ENCODE assay signal across 9 cellular contexts in the genomic region with DNA sequence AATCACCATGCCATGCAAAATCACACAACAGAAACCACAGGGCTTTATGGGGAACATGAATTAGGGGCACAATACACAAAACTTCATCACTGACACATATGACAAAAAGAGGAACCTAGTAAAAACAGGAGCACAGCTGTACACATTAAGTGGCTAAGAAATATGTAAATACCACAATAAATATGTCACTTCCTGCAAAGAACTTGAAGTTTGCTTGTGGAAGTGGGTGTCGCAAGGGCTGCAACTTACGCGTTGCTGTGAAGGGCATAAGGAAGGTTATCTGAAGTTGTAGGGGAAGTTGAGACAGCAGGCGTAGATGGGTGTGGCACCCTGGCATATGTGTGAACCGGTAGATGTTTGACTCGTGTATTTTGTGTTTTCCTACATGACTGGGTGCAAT. TPM values are rescaled to one million over a fixed set of nuclear protein-coding genes. Genes with fewer than 3 reads are reported as not detected.
A peak's percentile ranks its signal among the peaks of the same experiment; 100 is the strongest.
DNase-seq lines count a peak whose midpoint lies in the region; ATAC-seq and TF ChIP-seq lines count a peak whose summit lies in the region.
"Had no signal": no experiment of that assay in that cellular context is flagged by ENCODE, and none has a peak within 500 bp of the region (broad histone marks: within the 10 kb centered on the region; RNA-seq: fewer than 3 reads in every experiment).

No MANE protein-coding gene starts in this region.

- peak; percentile 89 for DNase-seq in NAMALWA (ENCODE audit: low spot score)
- DNase-seq in Right ventricle myocardium superior = peak; percentile 72
- DNase-seq in COLO829 (ENCODE audit: low spot score) = no peak
- DNase-seq in midbrain (lab: John Stamatoyannopoulos, UW) = no peak
- DNase-seq in DMS 273 treated with DMSO at 0.1 percent for 48 hours (lab: John Stamatoyannopoulos, UW) = no peak
- DNase-seq: stimulated activated CD4-positive, alpha-beta T cell treated with anti-CD3 and anti-CD28 coated beads, Interleukin-4, amount 100 ng/mL, for 4 hours had no signal

- peak overlapping the region; percentile 55 for H3K4me2 ChIP-seq in DOHH2 (ENCODE audit: low read length)

- H3K36me3 ChIP-seq in DOHH2 (ENCODE audit: control insufficient read depth, low read length) = no peaks in the 10 kb centered on the region

- peak overlapping the region; percentile 37; the same call in 1 of the 2 replicates for H3K4me3 ChIP-seq in DOHH2 (ENCODE audit: low read length)

- H3K9me2 ChIP-seq in DOHH2 (replicated peaks; ENCODE audit: control insufficient read depth, low read length) = no peaks in the 10 kb centered on the region

- H3K79me2 ChIP-seq in DOHH2 (ENCODE audit: control insufficient read depth, low read length) = no peaks in the 10 kb centered on the region

- H3K27ac ChIP-seq in DOHH2 (ENCODE audit: low read depth, low read length) = peak overlapping the region; percentile 42

- H3F3A ChIP-seq in DOHH2 (ENCODE audit: control insufficient read depth, insufficient read depth) = no peaks in the 10 kb centered on the region

- no peaks in the 10 kb centered on the region for H3K27me3 ChIP-seq in DOHH2 (ENCODE audit: control insufficient read depth, low read length)

- intact Hi-C loops in Right ventricle myocardium superior (cut with DNase I) = loop anchor here (10.0 kb wide), 2 partner anchors 126 to 436 kb away; no protein-coding TSS in a partner anchor

- no peaks in the 10 kb centered on the region for H3K9me3 ChIP-seq in DOHH2 (ENCODE audit: control insufficient read depth, insufficient read depth, low read length)

- ATAC-seq in GM21423 (IDR thresholded peaks at IDR 0.05; ENCODE audit: unreplicated experiment) = peak; percentile 82
- ATAC-seq in Right ventricle myocardium superior (ENCODE audit: poor library complexity) = peak; percentile 28
- no peak for ATAC-seq in activated CD4-positive, CD25-positive, alpha-beta regulatory T cell treated with anti-CD3 and anti-CD28 coated beads, Interleukin-2, amount 50 U/mL, for 24 hours

- H4K20me1 ChIP-seq in DOHH2 (ENCODE audit: control insufficient read depth, insufficient read depth, low read depth, low read length) = no peaks in the 10 kb centered on the region

- no peak for TF ChIP-seq CTCF in DOHH2 (IDR thresholded peaks at IDR 0.05; ENCODE audit: low read depth, low read length, poor library complexity, severe bottlenecking)

- peaks cover 28% of the 10 kb centered on the region for H3K4me1 ChIP-seq in DOHH2 (ENCODE audit: control insufficient read depth, low read length)

RNA-seq across cellular contexts. Expression of a gene that starts 42.4 kb away (rescaled TPM):
- total RNA-seq in Right ventricle myocardium superior = 30.9 TPM

Comparison
In these comparisons a context has a peak if more than half of its experiments do, and no peak if none do; other contexts are left out.
1. ATAC-seq: peak in GM21423 (single experiment) and Right ventricle myocardium superior (single experiment); none in activated CD4-positive, CD25-positive, alpha-beta regulatory T cell treated with anti-CD3 and anti-CD28 coated beads, Interleukin-2, amount 50 U/mL, for 24 hours (0 of 2).
2. DNase-seq: peak in NAMALWA (single experiment) and Right ventricle myocardium superior (single experiment); none in COLO829 (single experiment), midbrain (single experiment) and DMS 273 treated with DMSO at 0.1 percent for 48 hours (single experiment).